Comparison of ENCODE assay signal across 20 cellular contexts in the genomic region with DNA sequence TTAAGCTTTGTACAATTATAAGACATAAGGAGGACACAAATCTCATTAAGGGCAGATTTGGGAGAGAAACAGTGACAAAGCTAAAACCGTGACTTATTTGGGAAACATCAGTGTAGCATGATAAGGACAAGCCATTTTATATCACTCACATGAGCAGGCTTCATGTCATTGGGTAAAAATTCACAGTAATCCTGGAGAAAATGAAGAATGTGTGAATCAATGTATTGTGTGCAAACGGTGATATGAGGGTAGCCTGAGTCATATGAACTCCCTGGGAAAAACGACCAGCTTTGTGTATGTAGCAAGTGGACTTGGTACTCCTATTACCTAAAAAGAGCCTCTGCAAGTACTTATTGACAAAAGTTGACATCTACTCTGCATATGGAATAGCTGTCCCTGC. TPM values are rescaled to one million over a fixed set of nuclear protein-coding genes. Genes with fewer than 3 reads are reported as not detected.
A peak's percentile ranks its signal among the peaks of the same experiment; 100 is the strongest.
DNase-seq lines count a peak whose midpoint lies in the region; FAIRE-seq and TF ChIP-seq lines count a peak whose summit lies in the region.
"Had no signal": no experiment of that assay in that cellular context is flagged by ENCODE, and none has a peak within 500 bp of the region (broad histone marks: within the 10 kb centered on the region; RNA-seq: fewer than 3 reads in every experiment).

No MANE protein-coding gene starts in this region.

- in situ Hi-C loops in SK-MEL-5 (cut with HindIII; ENCODE audit: low pct_unique_long_range_greater_than_20kb, low sequenced_read_pairs), result no loop called here

- H2AFZ ChIP-seq in ACC112 (ENCODE audit: low read length, unreplicated experiment), result no peak overlapping the region

- TF ChIP-seq EP300 in sigmoid colon (IDR thresholded peaks at IDR 0.05), result no peak

- WGBS in sigmoid colon, 2 donors, result 74 to 87% methylated on average over 3 of the region's 3 CpGs

- H3K27me3 ChIP-seq in ACC112 (ENCODE audit: insufficient read depth, low read length) (no peaks in the 10 kb centered on the region), sigmoid colon (no peaks in the 10 kb centered on the region)
- H3K27me3 ChIP-seq: testis had no signal

- peaks cover 1% of the 10 kb centered on the region for H3K36me3 Mint-ChIP-seq in activated T-helper 1 cell treated with anti-CD3 and anti-CD28 coated beads, Interleukin-12 subunit alpha, Interleukin-12 subunit beta, Interleukin-2, Interleukin-4 antibody, amounts not matched to agents 30 ng/mL and 10 ng/mL and 1 ng/mL, durations not matched to agents 14 hours and 24 hours and 36 hours (ENCODE audit: low read depth)
- H3K36me3 Mint-ChIP-seq in chondrocyte (ENCODE audit: low read depth), result no peaks in the 10 kb centered on the region

- H3K36me3 ChIP-seq in ACC112 (ENCODE audit: insufficient read depth, low read length) (no peaks in the 10 kb centered on the region), sigmoid colon (no peaks in the 10 kb centered on the region)

- H3K9me3 Mint-ChIP-seq in activated T-helper 1 cell treated with anti-CD3 and anti-CD28 coated beads, Interleukin-12 subunit alpha, Interleukin-12 subunit beta, Interleukin-2, Interleukin-4 antibody, amounts not matched to agents 30 ng/mL and 10 ng/mL and 1 ng/mL, durations not matched to agents 14 hours and 24 hours and 36 hours, result no peaks in the 10 kb centered on the region
- no peaks in the 10 kb centered on the region for H3K9me3 Mint-ChIP-seq in chondrocyte (ENCODE audit: low read depth)
- H3K9me3 Mint-ChIP-seq: activated CD4-positive, alpha-beta T cell treated with anti-CD3 and anti-CD28 coated beads, Interleukin-2, amount 10 ng/mL, durations not matched to agents 7 days and 5 days; naive thymus-derived CD8-positive, alpha-beta T cell had no signal

- FAIRE-seq in H54 (lab: Jason Lieb, UNC), result peak; percentile 84

- H3K4me1 Mint-ChIP-seq in activated T-helper 1 cell treated with anti-CD3 and anti-CD28 coated beads, Interleukin-12 subunit alpha, Interleukin-12 subunit beta, Interleukin-2, Interleukin-4 antibody, amounts not matched to agents 30 ng/mL and 10 ng/mL and 1 ng/mL, durations not matched to agents 14 hours and 24 hours and 36 hours (ENCODE audit: low read depth), result peaks cover 6% of the 10 kb centered on the region
- H3K4me1 Mint-ChIP-seq in chondrocyte (ENCODE audit: low read depth), result peaks cover 38% of the 10 kb centered on the region

- H3K4me3 Mint-ChIP-seq in activated T-helper 1 cell treated with anti-CD3 and anti-CD28 coated beads, Interleukin-12 subunit alpha, Interleukin-12 subunit beta, Interleukin-2, Interleukin-4 antibody, amounts not matched to agents 30 ng/mL and 10 ng/mL and 1 ng/mL, durations not matched to agents 14 hours and 24 hours and 36 hours, result no peak overlapping the region
- no peak overlapping the region for H3K4me3 Mint-ChIP-seq in chondrocyte (ENCODE audit: unreplicated experiment)
- H3K4me3 Mint-ChIP-seq: activated CD4-positive, alpha-beta T cell treated with anti-CD3 and anti-CD28 coated beads, Interleukin-2, amount 10 ng/mL, durations not matched to agents 7 days and 5 days; naive thymus-derived CD8-positive, alpha-beta T cell had no signal

- intact Hi-C loops in activated T-helper 1 cell treated with anti-CD3 and anti-CD28 coated beads, Interleukin-12 subunit alpha, Interleukin-12 subunit beta, Interleukin-2, Interleukin-4 antibody, amounts not matched to agents 30 ng/mL and 10 ng/mL and 1 ng/mL, durations not matched to agents 14 hours and 24 hours and 36 hours (cut with micrococcal nuclease), result no loop called here
- intact Hi-C loops in sigmoid colon (cut with DNase I), result no loop called here

- DNase-seq in H54 (ENCODE audit: insufficient read length, low spot score), result peak; percentile 38
- peak; percentile 35 for DNase-seq in SK-MEL-5 (ENCODE audit: low read depth, low spot score)
- DNase-seq in fibroblast of villous mesenchyme (ENCODE audit: low read depth), result peak; percentile 21
- DNase-seq in activated T-helper 1 cell treated with anti-CD3 and anti-CD28 coated beads, Interleukin-12 subunit alpha, Interleukin-12 subunit beta, Interleukin-2, Interleukin-4 antibody, amounts not matched to agents 30 ng/mL and 10 ng/mL and 1 ng/mL, durations not matched to agents 14 hours and 24 hours and 36 hours (ENCODE audit: low spot score), result no peak
- DNase-seq in chondrocyte (ENCODE audit: low spot score), result no peak
- DNase-seq in sigmoid colon, result no peak
- no peak for DNase-seq in NCI-H1930 (lab: John Stamatoyannopoulos, UW)
- DNase-seq: activated CD4-positive, alpha-beta T cell treated with anti-CD3 and anti-CD28 coated beads, Interleukin-2, amount 10 ng/mL, durations not matched to agents 7 days and 5 days; activated T-cell treated with anti-CD3 and anti-CD28 coated beads, Interleukin-2, amount 50 U/mL, for 1 hour; Calu3; naive thymus-derived CD8-positive, alpha-beta T cell; SIG-M5; testis had no signal

- H3K79me2 ChIP-seq in ACC112 (ENCODE audit: control insufficient read depth, insufficient read depth, low read length, unreplicated experiment), result peaks cover 3% of the 10 kb centered on the region

- H3K27ac ChIP-seq in ACC112 (ENCODE audit: low read depth, low read length), result peak overlapping the region; percentile 95
- no peak overlapping the region for H3K27ac ChIP-seq in sigmoid colon
- H3K27ac ChIP-seq: coronary artery, testis had no signal

- H3K4me3 ChIP-seq in ACC112 (ENCODE audit: low read depth, low read length) (peak overlapping the region; percentile 3; the same call in 1 of the 2 replicates), fibroblast of villous mesenchyme (ENCODE audit: low read depth, low read length) (no peak overlapping the region), sigmoid colon (no peak overlapping the region)
- H3K4me3 ChIP-seq: coronary artery, testis had no signal

- H3K4me1 ChIP-seq in ACC112 (ENCODE audit: control insufficient read depth, insufficient read depth, low read length, unreplicated experiment) (peaks cover 44% of the 10 kb centered on the region), sigmoid colon (peaks cover 0 to 19% (median 15%) of the 10 kb centered on the region in 4 donors)
- H3K4me1 ChIP-seq: testis had no signal

- TF ChIP-seq POLR2A in H54 (IDR thresholded peaks at IDR 0.05; ENCODE audit: low read depth, low read length) (no peak), sigmoid colon (IDR thresholded peaks at IDR 0.05) (no peak)

- H3K27ac Mint-ChIP-seq in activated T-helper 1 cell treated with anti-CD3 and anti-CD28 coated beads, Interleukin-12 subunit alpha, Interleukin-12 subunit beta, Interleukin-2, Interleukin-4 antibody, amounts not matched to agents 30 ng/mL and 10 ng/mL and 1 ng/mL, durations not matched to agents 14 hours and 24 hours and 36 hours, result no peak overlapping the region
- H3K27ac Mint-ChIP-seq in chondrocyte (ENCODE audit: unreplicated experiment), result no peak overlapping the region
- H3K27ac Mint-ChIP-seq: activated CD4-positive, alpha-beta T cell treated with anti-CD3 and anti-CD28 coated beads, Interleukin-2, amount 10 ng/mL, durations not matched to agents 7 days and 5 days; naive thymus-derived CD8-positive, alpha-beta T cell had no signal

- peaks cover 4% of the 10 kb centered on the region for H3K27me3 Mint-ChIP-seq in activated T-helper 1 cell treated with anti-CD3 and anti-CD28 coated beads, Interleukin-12 subunit alpha, Interleukin-12 subunit beta, Interleukin-2, Interleukin-4 antibody, amounts not matched to agents 30 ng/mL and 10 ng/mL and 1 ng/mL, durations not matched to agents 14 hours and 24 hours and 36 hours (ENCODE audit: insufficient read depth)
- no peaks in the 10 kb centered on the region for H3K27me3 Mint-ChIP-seq in chondrocyte (ENCODE audit: low read depth)
- H3K27me3 Mint-ChIP-seq: activated CD4-positive, alpha-beta T cell treated with anti-CD3 and anti-CD28 coated beads, Interleukin-2, amount 10 ng/mL, durations not matched to agents 7 days and 5 days; naive thymus-derived CD8-positive, alpha-beta T cell had no signal

- no peaks in the 10 kb centered on the region for H3K9me3 ChIP-seq in sigmoid colon
- H3K9me3 ChIP-seq: testis had no signal

- TF ChIP-seq CTCF in fibroblast of villous mesenchyme (IDR thresholded peaks at IDR 0.05; ENCODE audit: insufficient read depth, low read depth, low read length) (no peak), chondrocyte (IDR thresholded peaks at IDR 0.05) (no peak), sigmoid colon (IDR thresholded peaks at IDR 0.05) (no peak)

RNA-seq across cellular contexts. Expression of gene TRIM34, which starts 6.0 kb away (rescaled TPM):
- total RNA-seq in SK-MEL-5 (2014; rRNA removed; shearing (Covaris generic)), result 13.2 and 13.3 TPM in 2 replicates
- polyA plus RNA-seq in SK-MEL-5 (2015; cell fraction: cytosol; rRNA removed), result 7.6 and 9.0 TPM in 2 replicates
- 27.9 and 41.8 TPM in 2 replicates for polyA plus RNA-seq in SK-MEL-5 (2015; cell fraction: nucleus; rRNA removed)
- total RNA-seq in fibroblast of villous mesenchyme (7.1 and 10.4 TPM in 2 replicates), chondrocyte (1.6 to 4.0 TPM (median 2.1 TPM) in 3 replicates), sigmoid colon (10 to 100 TPM in 1 of 4 donors, 1 to 10 TPM in 3; 3.5 to 10.2 (median 7.3) TPM)
- total RNA-seq in activated T-helper 1 cell treated with anti-CD3 and anti-CD28 coated beads, Interleukin-12 subunit alpha, Interleukin-12 subunit beta, Interleukin-2, Interleukin-4 antibody, amounts not matched to agents 30 ng/mL and 10 ng/mL and 1 ng/mL, durations not matched to agents 14 hours and 24 hours and 36 hours, result 4.6 and 5.4 TPM in 2 replicates
- polyA plus RNA-seq in sigmoid colon, result 1 to 10 TPM; 3.6 to 9.1 (median 7.4) TPM

RNA-seq across cellular contexts. Expression of gene TRIM6, which starts 22.4 kb away (rescaled TPM):
- 9.8 and 11.6 TPM in 2 replicates for total RNA-seq in SK-MEL-5 (2014; rRNA removed; shearing (Covaris generic))
- 10.6 and 12.8 TPM in 2 replicates for polyA plus RNA-seq in SK-MEL-5 (2015; cell fraction: cytosol; rRNA removed)
- 15.8 and 19.4 TPM in 2 replicates for polyA plus RNA-seq in SK-MEL-5 (2015; cell fraction: nucleus; rRNA removed)
- 6.1 and 6.5 TPM in 2 replicates for total RNA-seq in fibroblast of villous mesenchyme
- total RNA-seq in activated T-helper 1 cell treated with anti-CD3 and anti-CD28 coated beads, Interleukin-12 subunit alpha, Interleukin-12 subunit beta, Interleukin-2, Interleukin-4 antibody, amounts not matched to agents 30 ng/mL and 10 ng/mL and 1 ng/mL, durations not matched to agents 14 hours and 24 hours and 36 hours, result 0.34 and 0.54 TPM in 2 replicates
- 1.5 to 2.3 TPM (median 2.1 TPM) in 3 replicates for total RNA-seq in chondrocyte
- total RNA-seq in sigmoid colon, result 1 to 10 TPM; 3.5 to 5.5 (median 4.8) TPM
- 1 to 10 TPM in 2 of 3 donors, under 1 TPM in 1; 0.60 to 1.2 (median 1.0) TPM for polyA plus RNA-seq in sigmoid colon
- total RNA-seq: naive thymus-derived CD8-positive, alpha-beta T cell had no signal
- polyA plus RNA-seq: naive thymus-derived CD8-positive, alpha-beta T cell had no signal

RNA-seq across cellular contexts. Expression of gene OR52B6, which starts 38.1 kb away (rescaled TPM):
- total RNA-seq in SK-MEL-5 (2014; rRNA removed; shearing (Covaris generic)), result not detected in 2 replicates
- polyA plus RNA-seq in SK-MEL-5 (2015; cell fraction: cytosol; rRNA removed), result not detected in 2 replicates
- not detected in 2 replicates for polyA plus RNA-seq in SK-MEL-5 (2015; cell fraction: nucleus; rRNA removed)
- not detected in 2 replicates for total RNA-seq in fibroblast of villous mesenchyme
- not detected in 2 replicates for total RNA-seq in activated T-helper 1 cell treated with anti-CD3 and anti-CD28 coated beads, Interleukin-12 subunit alpha, Interleukin-12 subunit beta, Interleukin-2, Interleukin-4 antibody, amounts not matched to agents 30 ng/mL and 10 ng/mL and 1 ng/mL, durations not matched to agents 14 hours and 24 hours and 36 hours
- not detected in 3 replicates for total RNA-seq in chondrocyte
- not detected for total RNA-seq in sigmoid colon
- under 1 TPM in 1 of 3 donors, not detected in 2; 0.07 TPM for polyA plus RNA-seq in sigmoid colon
- total RNA-seq: A673; activated CD4-positive, alpha-beta T cell treated with anti-CD3 and anti-CD28 coated beads, Interleukin-2, amount 10 ng/mL, durations not matched to agents 7 days and 5 days; Calu3; epithelial cell of proximal tubule; lower leg skin; naive thymus-derived CD8-positive, alpha-beta T cell; pulmonary artery endothelial cell; testis had no signal
- polyA plus RNA-seq: adipose tissue; naive thymus-derived CD8-positive, alpha-beta T cell had no signal

Comparison
In these comparisons a context has a peak if more than half of its experiments do, and no peak if none do; other contexts are left out.
1. DNase-seq: peak in H54 (single experiment), SK-MEL-5 (single experiment) and fibroblast of villous mesenchyme (single experiment); none in activated T-helper 1 cell treated with anti-CD3 and anti-CD28 coated beads, Interleukin-12 subunit alpha, Interleukin-12 subunit beta, Interleukin-2, Interleukin-4 antibody, amounts not matched to agents 30 ng/mL and 10 ng/mL and 1 ng/mL, durations not matched to agents 14 hours and 24 hours and 36 hours (single experiment), chondrocyte (single experiment), sigmoid colon (single experiment) and NCI-H1930 (0 of 2).